In genomic region chr10:132239126-132240031, GRCh38 we compare ENCODE assay signal across 28 cellular contexts. TPM values are rescaled to one million over a fixed set of nuclear protein-coding genes. Genes with fewer than 3 reads are reported as not detected.
A peak's percentile ranks its signal among the peaks of the same experiment; 100 is the strongest.
DNase-seq lines count a peak whose midpoint lies in the region; FAIRE-seq and TF ChIP-seq lines count a peak whose summit lies in the region.
"Had no signal": no experiment of that assay in that cellular context is flagged by ENCODE, and none has a peak within 500 bp of the region (broad histone marks: within the 10 kb centered on the region; RNA-seq: fewer than 3 reads in every experiment).

No MANE protein-coding gene starts in this region.

- H3K4me1 ChIP-seq in SK-N-SH (ENCODE audit: control insufficient read depth in 1 of 2, insufficient read depth in 2 of 2, low read depth in 1 of 2, low read length in 1 of 2) (peaks cover 0 to 75% of the 10 kb centered on the region in 2 experiments; a peak in 1 of 4 replicates), endodermal cell (ENCODE audit: control insufficient read depth, insufficient read depth, low read length) (no peaks in the 10 kb centered on the region), right atrium auricular region (no peaks in the 10 kb centered on the region), neuronal stem cell (ENCODE audit: control insufficient read depth in 2 of 2, insufficient read depth in 1 of 2, low read depth in 1 of 2, low read length in 2 of 2) (peaks cover 12 to 35% of the 10 kb centered on the region in 2 donors), uterus (no peaks in the 10 kb centered on the region)
- H3K4me1 ChIP-seq: ascending aorta had no signal

- H3K27me3 Mint-ChIP-seq in endodermal cell (ENCODE audit: insufficient read depth) (no peaks in the 10 kb centered on the region), MCF 10A (ENCODE audit: insufficient read depth, unreplicated experiment) (no peaks in the 10 kb centered on the region)
- H3K27me3 Mint-ChIP-seq: activated naive CD8-positive, alpha-beta T cell treated with anti-CD3 and anti-CD28 coated beads for 36 hours; naive thymus-derived CD8-positive, alpha-beta T cell; stimulated activated naive B cell treated with anti-CD40 and anti-IgM and Interleukin-4, amounts not matched to agents 10 μg/mL and 1 μg/mL and 100 μg/mL, for 72 hours had no signal

- peak in 1 of 2 experiments; percentile 78; a peak in 2 of 4 replicates for TF ChIP-seq EP300 in SK-N-SH (IDR thresholded peaks at IDR 0.05; ENCODE audit: borderline replicate concordance in 1 of 2, low read depth in 1 of 2, low read length in 1 of 2)

- H3K9me2 ChIP-seq in SK-N-SH = no peaks in the 10 kb centered on the region

- FAIRE-seq in GM12892 (lab: Jason Lieb, UNC) = no peak

- H3K27me3 ChIP-seq in SK-N-SH (ENCODE audit: insufficient read depth) (no peaks in the 10 kb centered on the region), endodermal cell (ENCODE audit: control insufficient read depth, insufficient read depth, low read length, poor library complexity, severe bottlenecking) (no peaks in the 10 kb centered on the region), right atrium auricular region (no peaks in the 10 kb centered on the region), neuronal stem cell (ENCODE audit: control insufficient read depth in 3 of 3, insufficient read depth in 3 of 3, low read depth in 1 of 3, low read length in 3 of 3) (no peaks in the 10 kb centered on the region), uterus (no peaks in the 10 kb centered on the region)
- H3K27me3 ChIP-seq: ascending aorta, ovary, sigmoid colon had no signal

- H2BK5ac ChIP-seq in neuronal stem cell (ENCODE audit: low read length) = peak overlapping the region; percentile 2

- H2BK15ac ChIP-seq in neuronal stem cell (ENCODE audit: low read length) = no peak overlapping the region

- H3K4ac ChIP-seq in neuronal stem cell (ENCODE audit: low read length) = peak overlapping the region; percentile 45

- H2AFZ ChIP-seq in SK-N-SH (ENCODE audit: low read depth) (no peak overlapping the region), neuronal stem cell (ENCODE audit: low read length) (no peak overlapping the region)

- CTCF ChIA-PET in SK-N-SH (lab: Yijun Ruan, JAX) = interaction anchor here (0.7 to 3.2 kb wide), 10 partner anchors 16 to 120 kb away, joined by 3 to 24 read pairs (median 4); no protein-coding TSS in a partner anchor
- CTCF ChIA-PET in MCF 10A (lab: Yijun Ruan, JAX) = interaction anchor here (0.6 kb wide), 2 partner anchors 97 to 1470 kb away, joined by 3 read pairs; no protein-coding TSS in a partner anchor

- H3K9me3 Mint-ChIP-seq in endodermal cell = no peaks in the 10 kb centered on the region
- no peaks in the 10 kb centered on the region for H3K9me3 Mint-ChIP-seq in MCF 10A (ENCODE audit: unreplicated experiment)
- H3K9me3 Mint-ChIP-seq: activated naive CD8-positive, alpha-beta T cell treated with anti-CD3 and anti-CD28 coated beads for 36 hours; naive thymus-derived CD8-positive, alpha-beta T cell; stimulated activated naive B cell treated with anti-CD40 and anti-IgM and Interleukin-4, amounts not matched to agents 10 μg/mL and 1 μg/mL and 100 μg/mL, for 72 hours had no signal

- no peak overlapping the region for H4K8ac ChIP-seq in neuronal stem cell (ENCODE audit: low read depth, low read length)

- H2AK5ac ChIP-seq in neuronal stem cell (ENCODE audit: low read depth, low read length) = peak overlapping the region; percentile 49

- peak overlapping the region; percentile 79 for H4K91ac ChIP-seq in neuronal stem cell (ENCODE audit: low read depth, low read length, poor library complexity)

- intact Hi-C loops in MCF 10A (cut with micrococcal nuclease) = no loop called here
- intact Hi-C loops in uterus (cut with DNase I; ENCODE audit: low total_unique reads) = no loop called here

- no peaks in the 10 kb centered on the region for H3K4me1 Mint-ChIP-seq in endodermal cell
- no peaks in the 10 kb centered on the region for H3K4me1 Mint-ChIP-seq in MCF 10A (ENCODE audit: insufficient read depth, unreplicated experiment)
- H3K4me1 Mint-ChIP-seq: activated naive CD8-positive, alpha-beta T cell treated with anti-CD3 and anti-CD28 coated beads for 36 hours; stimulated activated naive B cell treated with anti-CD40 and anti-IgM and Interleukin-4, amounts not matched to agents 10 μg/mL and 1 μg/mL and 100 μg/mL, for 72 hours had no signal

- H3K9me3 ChIP-seq in SK-N-SH = no peaks in the 10 kb centered on the region
- H3K9me3 ChIP-seq in endodermal cell (ENCODE audit: control insufficient read depth, low read length) = no peaks in the 10 kb centered on the region
- no peaks in the 10 kb centered on the region for H3K9me3 ChIP-seq in right atrium auricular region
- H3K9me3 ChIP-seq in neuronal stem cell (replicated peaks in 1 of 2; ENCODE audit: control insufficient read depth in 2 of 2, insufficient read depth in 1 of 2, low read depth in 1 of 2, low read length in 2 of 2) = no peaks in the 10 kb centered on the region
- no peaks in the 10 kb centered on the region for H3K9me3 ChIP-seq in uterus
- H3K9me3 ChIP-seq: ascending aorta, ovary, sigmoid colon had no signal

- H3K4me3 Mint-ChIP-seq in endodermal cell = no peak overlapping the region
- no peak overlapping the region for H3K4me3 Mint-ChIP-seq in MCF 10A (ENCODE audit: unreplicated experiment)
- H3K4me3 Mint-ChIP-seq: activated naive CD8-positive, alpha-beta T cell treated with anti-CD3 and anti-CD28 coated beads for 36 hours; naive thymus-derived CD8-positive, alpha-beta T cell; stimulated activated naive B cell treated with anti-CD40 and anti-IgM and Interleukin-4, amounts not matched to agents 10 μg/mL and 1 μg/mL and 100 μg/mL, for 72 hours had no signal

- TF ChIP-seq POLR2A in uterus (IDR thresholded peaks at IDR 0.05) (no peak), GM12892 (IDR thresholded peaks at IDR 0.05; ENCODE audit: low read depth, low read length) (no peak)

- H3K18ac ChIP-seq in neuronal stem cell (ENCODE audit: low read length) = peak overlapping the region; percentile 72

- H3K4me3 ChIP-seq in SK-N-SH (ENCODE audit: low read depth in 2 of 2, low read length in 1 of 2) = peak overlapping the region in 1 of 2 experiments; percentile 2; a peak in 1 of 4 replicates
- H3K4me3 ChIP-seq in endodermal cell (ENCODE audit: low read length) = no peak overlapping the region
- no peak overlapping the region for H3K4me3 ChIP-seq in right atrium auricular region
- no peak overlapping the region for H3K4me3 ChIP-seq in neuronal stem cell (ENCODE audit: low read length in 2 of 2)
- no peak overlapping the region for H3K4me3 ChIP-seq in uterus
- H3K4me3 ChIP-seq: ascending aorta, ovary, sigmoid colon had no signal

- H3K36me3 Mint-ChIP-seq in endodermal cell (ENCODE audit: low read depth) (no peaks in the 10 kb centered on the region), MCF 10A (ENCODE audit: insufficient read depth, unreplicated experiment) (no peaks in the 10 kb centered on the region)
- H3K36me3 Mint-ChIP-seq: activated naive CD8-positive, alpha-beta T cell treated with anti-CD3 and anti-CD28 coated beads for 36 hours; naive thymus-derived CD8-positive, alpha-beta T cell; stimulated activated naive B cell treated with anti-CD40 and anti-IgM and Interleukin-4, amounts not matched to agents 10 μg/mL and 1 μg/mL and 100 μg/mL, for 72 hours had no signal

- H3K27ac Mint-ChIP-seq in endodermal cell (no peak overlapping the region), MCF 10A (ENCODE audit: low read depth, unreplicated experiment) (no peak overlapping the region)
- H3K27ac Mint-ChIP-seq: activated naive CD8-positive, alpha-beta T cell treated with anti-CD3 and anti-CD28 coated beads for 36 hours; stimulated activated naive B cell treated with anti-CD40 and anti-IgM and Interleukin-4, amounts not matched to agents 10 μg/mL and 1 μg/mL and 100 μg/mL, for 72 hours had no signal

- H3K79me2 ChIP-seq in SK-N-SH (ENCODE audit: insufficient read depth) = no peaks in the 10 kb centered on the region

- H3K27ac ChIP-seq in SK-N-SH (ENCODE audit: low read depth in 2 of 2, low read length in 1 of 2) (peak overlapping the region in 1 of 2 experiments; percentile 99; a peak in 2 of 4 replicates), endodermal cell (ENCODE audit: low read depth, low read length) (no peak overlapping the region), right atrium auricular region (no peak overlapping the region), neuronal stem cell (replicated peaks; ENCODE audit: low read length) (no peak overlapping the region), uterus (no peak overlapping the region)
- H3K27ac ChIP-seq: ascending aorta, ovary, sigmoid colon had no signal

- H3K4me2 ChIP-seq in SK-N-SH (no peak overlapping the region), neuronal stem cell (ENCODE audit: insufficient read depth, low read length, poor library complexity, severe bottlenecking) (no peak overlapping the region)

- H2BK120ac ChIP-seq in neuronal stem cell (ENCODE audit: low read depth, low read length) = no peak overlapping the region

- no peaks in the 10 kb centered on the region for H3K36me3 ChIP-seq in SK-N-SH (replicated peaks in 1 of 2; ENCODE audit: control insufficient read depth in 1 of 2, insufficient read depth in 2 of 2, low read length in 1 of 2)
- H3K36me3 ChIP-seq in endodermal cell (ENCODE audit: control insufficient read depth, insufficient read depth, low read length) = no peaks in the 10 kb centered on the region
- H3K36me3 ChIP-seq in right atrium auricular region = no peaks in the 10 kb centered on the region
- H3K36me3 ChIP-seq in neuronal stem cell (replicated peaks in 1 of 2; ENCODE audit: control insufficient read depth in 2 of 2, insufficient read depth in 2 of 2, low read length in 2 of 2) = peaks cover 0 to 3% of the 10 kb centered on the region in 2 donors
- no peaks in the 10 kb centered on the region for H3K36me3 ChIP-seq in uterus
- H3K36me3 ChIP-seq: ascending aorta, ovary, sigmoid colon had no signal

- no TSS peak for BruUV-seq in MCF 10A (replicated peaks; lab: Mats Ljungman, UMichigan)

- WGBS in SK-N-SH (ENCODE audit: low lambda C conversion rate) = 66% methylated on average over 20 of the region's 29 CpGs
- WGBS in endodermal cell (ENCODE audit: insufficient coverage in 1 of 2, insufficient read length in 1 of 2), 2 experiments = 89 to 91% methylated on average over 24 to 29 of the region's 29 CpGs
- no CpG with 5 or more reads among the region's 29 CpGs for WGBS in neuronal stem cell (ENCODE audit: extremely low coverage in 2 of 2, insufficient read length in 2 of 2, insufficient replicate concordance in 1 of 2), 2 donors

- TF ChIP-seq RAD21 in SK-N-SH (IDR thresholded peaks at IDR 0.05; ENCODE audit: low read length) = peak; percentile 60

- no peaks in the 10 kb centered on the region for H4K20me1 ChIP-seq in SK-N-SH (ENCODE audit: insufficient read depth)

- peak overlapping the region; percentile 73 for H3K23ac ChIP-seq in neuronal stem cell (ENCODE audit: low read depth, low read length, poor library complexity)

- H3K79me1 ChIP-seq in neuronal stem cell (ENCODE audit: low read depth, low read length) = peaks cover 6% of the 10 kb centered on the region

- H3F3A ChIP-seq in SK-N-SH (replicated peaks; ENCODE audit: insufficient read depth) = no peaks in the 10 kb centered on the region

- H2BK12ac ChIP-seq in neuronal stem cell (ENCODE audit: low read length) = no peak overlapping the region

- POLR2A ChIA-PET in SK-N-SH (lab: Yijun Ruan, JAX) = interaction anchor here (1.0 kb wide), 1 partner anchor 54 kb away, joined by 5 read pairs; no protein-coding TSS in a partner anchor
- POLR2A ChIA-PET in MCF 10A (lab: Yijun Ruan, JAX) = no interaction called here

- H3K9ac ChIP-seq in SK-N-SH (no peak overlapping the region), endodermal cell (ENCODE audit: extremely low read depth, low read length, poor library complexity, severe bottlenecking) (no peak overlapping the region), neuronal stem cell (ENCODE audit: low read depth, low read length, poor library complexity) (no peak overlapping the region)

- DNase-seq in SK-N-SH = peak; percentile 91
- no peak for DNase-seq in endodermal cell
- peak; percentile 67 for DNase-seq in right atrium auricular region (ENCODE audit: low spot score)
- no peak for DNase-seq in neuronal stem cell (ENCODE audit: low spot score)
- DNase-seq in DMS53 (lab: John Stamatoyannopoulos, UW) = no peak
- no peak for DNase-seq in MCF 10A (ENCODE audit: unreplicated experiment)
- DNase-seq in uterus = no peak
- DNase-seq in GM12892 (ENCODE audit: insufficient read length) = no peak
- DNase-seq: activated effector memory CD4-positive, alpha-beta T cell treated with anti-CD3 and anti-CD28 coated beads, Interleukin-2, amount 50 U/mL, for 16 hours; activated naive CD8-positive, alpha-beta T cell treated with anti-CD3 and anti-CD28 coated beads for 36 hours; activated T-cell treated with anti-CD3 and anti-CD28 coated beads for 4 hours; Calu3; cerebellar nuclear complex; DND-41; head of caudate nucleus; Karpas-422; MV-4-11; NCI-H146; NCI-H2107; NCI-H446; NCI-H82; RPMI8226; sigmoid colon; stimulated activated CD4-positive, alpha-beta T cell treated with anti-CD3 and anti-CD28 coated beads, Interleukin-4, amount 100 ng/mL, for 4 hours; stimulated activated naive B cell treated with anti-CD40 and anti-IgM and Interleukin-4, amounts not matched to agents 10 μg/mL and 1 μg/mL and 100 μg/mL, for 72 hours had no signal

- TF ChIP-seq CTCF in SK-N-SH (IDR thresholded peaks at IDR 0.05) = no peak
- TF ChIP-seq CTCF in endodermal cell (conservative IDR thresholded peaks at IDR 0.05) = peak; percentile 20
- TF ChIP-seq CTCF in right atrium auricular region (IDR thresholded peaks at IDR 0.05) = no peak
- no peak for TF ChIP-seq CTCF in MCF 10A (IDR thresholded peaks at IDR 0.05; ENCODE audit: unreplicated experiment)
- TF ChIP-seq CTCF in uterus (IDR thresholded peaks at IDR 0.05) = no peak

- H3K14ac ChIP-seq in neuronal stem cell (ENCODE audit: low read length) = peak overlapping the region; percentile 44

RNA-seq across cellular contexts. Expression of gene DPYSL4, which starts 52.6 kb away (rescaled TPM):
- 19.4 and 21.8 TPM in 2 replicates for polyA plus RNA-seq in SK-N-SH (2012; rRNA removed)
- polyA plus RNA-seq in SK-N-SH (2012; cell fraction: cytosol; rRNA removed) = 9.0 and 15.8 TPM in 2 replicates
- 57.0 and 69.4 TPM in 2 replicates for polyA plus RNA-seq in SK-N-SH (2012; cell fraction: nucleus; rRNA removed)
- total RNA-seq in endodermal cell (10 to 100 TPM in 1 of 2 donors, 1 to 10 TPM in 1; 5.1 to 13.5 TPM), right atrium auricular region (1 to 10 TPM; 3.4 to 4.1 TPM), MCF 10A (2022) (0.21 TPM in 1 of 2 replicates, not detected in the other), uterus (1 to 10 TPM in 2 of 4 donors, not detected in 2; 1.5 to 5.0 TPM)
- 62.3 TPM for polyA plus RNA-seq in endodermal cell (2013, experiment 1 of 2)
- polyA plus RNA-seq in endodermal cell (2013, experiment 2 of 2) = 52.7 TPM
- 27.1 TPM for polyA plus RNA-seq in neuronal stem cell (2013, experiment 1 of 2)
- polyA plus RNA-seq in neuronal stem cell (2013, experiment 2 of 2) = 25.4 TPM
- polyA plus RNA-seq in GM12892 (2012; ENCODE audit: missing spikeins) = not detected
- total RNA-seq: ascending aorta, Calu3 had no signal

Comparison
In these comparisons a context has a peak if more than half of its experiments do, and no peak if none do; other contexts are left out.
1. DNase-seq: peak in SK-N-SH (single experiment) and right atrium auricular region (single experiment); none in endodermal cell (single experiment), neuronal stem cell (single experiment), DMS53 (single experiment), MCF 10A (single experiment), uterus (0 of 2) and GM12892 (single experiment).